Comparison of ENCODE assay signal across 37 cellular contexts in the genomic region with DNA sequence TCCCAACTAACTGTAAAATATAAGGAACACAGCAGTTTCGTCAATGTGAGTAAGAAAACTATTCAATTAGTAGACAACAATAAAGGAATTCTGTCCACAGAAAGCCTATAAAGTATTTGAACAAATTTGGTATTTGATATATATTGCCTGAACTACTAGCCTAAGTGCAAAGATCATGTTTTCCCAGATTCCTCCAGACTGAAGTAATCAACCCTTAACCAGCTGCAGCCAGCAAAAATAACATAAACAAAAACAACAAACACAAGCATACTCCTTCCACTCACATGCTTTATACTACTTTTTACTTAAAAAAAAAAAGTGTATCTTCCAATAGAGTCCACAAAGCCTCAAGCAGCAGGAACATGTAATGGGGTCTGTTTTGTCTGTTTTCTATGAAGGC.
"Had no signal": no experiment of that assay in that cellular context is flagged by ENCODE, and none has a peak within 500 bp of the region (broad histone marks: within the 10 kb centered on the region; RNA-seq: fewer than 3 reads in every experiment).

No MANE protein-coding gene starts in this region.

- H3K4me1 Mint-ChIP-seq: activated B cell treated with CpG ODN at 0.5 μM for 24 hours; activated CD4-positive, alpha-beta T cell treated with anti-CD3 and anti-CD28 coated beads, Interleukin-2, amount 10 ng/mL, durations not matched to agents 24 days and 14 days; activated naive CD8-positive, alpha-beta T cell treated with anti-CD3 and anti-CD28 coated beads for 36 hours; activated T-helper 17 cell treated with anti-CD3 and anti-CD28 coated beads, Interleukin-2, amount 50 U/mL, for 72 hours had no signal

- H3K36me3 Mint-ChIP-seq: activated CD4-positive, alpha-beta memory T cell treated with anti-CD3 and anti-CD28 coated beads for 36 hours; activated naive CD4-positive, alpha-beta T cell treated with anti-CD3 and anti-CD28 coated beads, Interleukin-2, amount 50 U/mL, for 72 hours; activated naive CD8-positive, alpha-beta T cell treated with anti-CD3 and anti-CD28 coated beads for 36 hours had no signal

- H3K36me3 ChIP-seq: adrenal gland, brain microvascular endothelial cell, breast epithelium had no signal

- H3K27me3 ChIP-seq: adrenal gland, body of pancreas, brain microvascular endothelial cell, breast epithelium had no signal

- H3K4me3 Mint-ChIP-seq: activated B cell treated with CpG ODN at 0.5 μM for 24 hours; activated CD4-positive, alpha-beta memory T cell treated with anti-CD3 and anti-CD28 coated beads for 36 hours; activated CD4-positive, alpha-beta T cell treated with anti-CD3 and anti-CD28 coated beads, Interleukin-2, amount 10 ng/mL, durations not matched to agents 24 days and 14 days; activated CD8-positive, alpha-beta T cell treated with anti-CD3 and anti-CD28 coated beads for 36 hours; activated naive CD4-positive, alpha-beta T cell treated with anti-CD3 and anti-CD28 coated beads for 36 hours; activated naive CD8-positive, alpha-beta T cell treated with anti-CD3 and anti-CD28 coated beads for 36 hours; activated T-cell treated with anti-CD3 and anti-CD28 coated beads, Interleukin-2, amount 50 U/mL, for 4 hours; activated T-cell treated with anti-CD3 and anti-CD28 coated beads, Interleukin-2, amount 50 U/mL, for 72 hours; activated T-helper 1 cell treated with anti-CD3 and anti-CD28 coated beads, Interleukin-12 subunit alpha, Interleukin-12 subunit beta, Interleukin-2, Interleukin-4 antibody, amounts not matched to agents 30 ng/mL and 10 ng/mL and 1 ng/mL, durations not matched to agents 14 hours and 24 hours and 36 hours; activated T-helper 17 cell treated with anti-CD3 and anti-CD28 coated beads, Interleukin-2, amount 50 U/mL, for 72 hours; T-helper 1 cell treated with Interleukin-12 subunit alpha and Interleukin-12 subunit beta and Interleukin-4 antibody, amounts not matched to agents 30 μg/mL and 1 μg/mL, for 36 hours; T-helper 2 cell treated with Interferon-gamma antibody and Interleukin-4, amounts not matched to agents 5 μg/mL and 100 μg/mL, for 36 hours had no signal

- H3K9me3 ChIP-seq: adrenal gland, body of pancreas, breast epithelium had no signal

- H3K4me1 ChIP-seq: adrenal gland, body of pancreas, breast epithelium had no signal

- H3K27me3 Mint-ChIP-seq: activated T-helper 17 cell treated with anti-CD3 and anti-CD28 coated beads, Interleukin-2, amount 50 U/mL, for 72 hours had no signal

- H3K4me3 ChIP-seq: adrenal gland, body of pancreas, breast epithelium had no signal

- H3K9me3 Mint-ChIP-seq: activated B cell treated with CpG ODN at 0.5 μM for 24 hours; activated CD4-positive, alpha-beta memory T cell treated with anti-CD3 and anti-CD28 coated beads for 36 hours; activated CD4-positive, alpha-beta T cell treated with anti-CD3 and anti-CD28 coated beads, Interleukin-2, amount 10 ng/mL, durations not matched to agents 24 days and 14 days; activated CD8-positive, alpha-beta T cell treated with anti-CD3 and anti-CD28 coated beads for 36 hours; activated naive CD4-positive, alpha-beta T cell treated with anti-CD3 and anti-CD28 coated beads for 36 hours; activated naive CD8-positive, alpha-beta T cell treated with anti-CD3 and anti-CD28 coated beads for 36 hours; activated T-cell treated with anti-CD3 and anti-CD28 coated beads, Interleukin-2, amount 50 U/mL, for 4 hours; activated T-helper 1 cell treated with anti-CD3 and anti-CD28 coated beads, Interleukin-12 subunit alpha, Interleukin-12 subunit beta, Interleukin-2, Interleukin-4 antibody, amounts not matched to agents 30 ng/mL and 10 ng/mL and 1 ng/mL, durations not matched to agents 14 hours and 24 hours and 36 hours; activated T-helper 17 cell treated with anti-CD3 and anti-CD28 coated beads, Interleukin-2, amount 50 U/mL, for 72 hours; T-helper 1 cell treated with Interleukin-12 subunit alpha and Interleukin-12 subunit beta and Interleukin-4 antibody, amounts not matched to agents 30 μg/mL and 1 μg/mL, for 36 hours; T-helper 2 cell treated with Interferon-gamma antibody and Interleukin-4, amounts not matched to agents 5 μg/mL and 100 μg/mL, for 36 hours had no signal

- DNase-seq: activated B cell treated with CpG ODN at 0.5 μM for 24 hours; activated CD4-positive, alpha-beta memory T cell treated with anti-CD3 and anti-CD28 coated beads for 36 hours; activated CD4-positive, alpha-beta T cell treated with anti-CD3 and anti-CD28 coated beads for 4 hours; activated CD4-positive, alpha-beta T cell treated with anti-CD3 and anti-CD28 coated beads, Interleukin-2, amount 10 ng/mL, durations not matched to agents 24 days and 14 days; activated CD4-positive, alpha-beta T cell treated with anti-CD3 and anti-CD28 coated beads, Interleukin-2, amount 50 U/mL, for 1 hour; activated CD4-positive, alpha-beta T cell treated with anti-CD3 and anti-CD28 coated beads, Interleukin-2, amount 50 U/mL, for 4 hours; activated CD4-positive, CD25-positive, alpha-beta regulatory T cell treated with anti-CD3 and anti-CD28 coated beads, Interleukin-2, amount 50 U/mL, for 72 hours; activated CD8-positive, alpha-beta memory T cell treated with anti-CD3 and anti-CD28 coated beads, Interleukin-2, amount 50 U/mL, for 4 hours; activated CD8-positive, alpha-beta T cell treated with anti-CD3 and anti-CD28 coated beads for 36 hours; activated effector memory CD4-positive, alpha-beta T cell treated with anti-CD3 and anti-CD28 coated beads, Interleukin-2, amount 50 U/mL, for 16 hours; activated gamma-delta T cell treated with Interleukin-2 at 50 U/mL for 16 hours; activated naive CD4-positive, alpha-beta T cell; activated naive CD4-positive, alpha-beta T cell treated with anti-CD3 and anti-CD28 coated beads for 36 hours; activated naive CD4-positive, alpha-beta T cell treated with anti-CD3 and anti-CD28 coated beads, Interleukin-2, amount 50 U/mL, for 16 hours; activated naive CD8-positive, alpha-beta T cell treated with anti-CD3 and anti-CD28 coated beads for 36 hours; activated T-cell treated with anti-CD3 and anti-CD28 coated beads for 4 hours; activated T-cell treated with anti-CD3 and anti-CD28 coated beads, Interleukin-2, amount 50 U/mL, for 1 hour; activated T-cell treated with anti-CD3 and anti-CD28 coated beads, Interleukin-2, amount 50 U/mL, for 4 hours; activated T-cell treated with anti-CD3 and anti-CD28 coated beads, Interleukin-2, amount 50 U/mL, for 72 hours; adrenal gland; amniotic stem cell; aorta; body of pancreas; brain microvascular endothelial cell; central memory CD4-positive, alpha-beta T cell; T-helper 1 cell; T-helper 2 cell; T-helper 9 cell had no signal

- FAIRE-seq: astrocyte, TTC549 had no signal

- H3K27ac Mint-ChIP-seq: activated B cell treated with CpG ODN at 0.5 μM for 24 hours; activated CD4-positive, alpha-beta memory T cell treated with anti-CD3 and anti-CD28 coated beads for 36 hours; activated CD4-positive, alpha-beta T cell treated with anti-CD3 and anti-CD28 coated beads, Interleukin-2, amount 10 ng/mL, durations not matched to agents 24 days and 14 days; activated CD8-positive, alpha-beta T cell treated with anti-CD3 and anti-CD28 coated beads for 36 hours; activated naive CD4-positive, alpha-beta T cell treated with anti-CD3 and anti-CD28 coated beads for 36 hours; activated naive CD4-positive, alpha-beta T cell treated with anti-CD3 and anti-CD28 coated beads, Interleukin-2, amount 50 U/mL, for 72 hours; activated naive CD8-positive, alpha-beta T cell treated with anti-CD3 and anti-CD28 coated beads for 36 hours; activated T-cell treated with anti-CD3 and anti-CD28 coated beads, Interleukin-2, amount 50 U/mL, for 72 hours; activated T-helper 1 cell treated with anti-CD3 and anti-CD28 coated beads, Interleukin-12 subunit alpha, Interleukin-12 subunit beta, Interleukin-2, Interleukin-4 antibody, amounts not matched to agents 30 ng/mL and 10 ng/mL and 1 ng/mL, durations not matched to agents 14 hours and 24 hours and 36 hours; activated T-helper 17 cell treated with anti-CD3 and anti-CD28 coated beads, Interleukin-2, amount 50 U/mL, for 72 hours; T-helper 1 cell treated with Interleukin-12 subunit alpha and Interleukin-12 subunit beta and Interleukin-4 antibody, amounts not matched to agents 30 μg/mL and 1 μg/mL, for 36 hours; T-helper 2 cell treated with Interferon-gamma antibody and Interleukin-4, amounts not matched to agents 5 μg/mL and 100 μg/mL, for 36 hours had no signal

- H3K27ac ChIP-seq: adrenal gland, body of pancreas, brain microvascular endothelial cell, breast epithelium, VCaP had no signal
